9 cellular contexts compared by ENCODE assay signal in the genomic region with DNA sequence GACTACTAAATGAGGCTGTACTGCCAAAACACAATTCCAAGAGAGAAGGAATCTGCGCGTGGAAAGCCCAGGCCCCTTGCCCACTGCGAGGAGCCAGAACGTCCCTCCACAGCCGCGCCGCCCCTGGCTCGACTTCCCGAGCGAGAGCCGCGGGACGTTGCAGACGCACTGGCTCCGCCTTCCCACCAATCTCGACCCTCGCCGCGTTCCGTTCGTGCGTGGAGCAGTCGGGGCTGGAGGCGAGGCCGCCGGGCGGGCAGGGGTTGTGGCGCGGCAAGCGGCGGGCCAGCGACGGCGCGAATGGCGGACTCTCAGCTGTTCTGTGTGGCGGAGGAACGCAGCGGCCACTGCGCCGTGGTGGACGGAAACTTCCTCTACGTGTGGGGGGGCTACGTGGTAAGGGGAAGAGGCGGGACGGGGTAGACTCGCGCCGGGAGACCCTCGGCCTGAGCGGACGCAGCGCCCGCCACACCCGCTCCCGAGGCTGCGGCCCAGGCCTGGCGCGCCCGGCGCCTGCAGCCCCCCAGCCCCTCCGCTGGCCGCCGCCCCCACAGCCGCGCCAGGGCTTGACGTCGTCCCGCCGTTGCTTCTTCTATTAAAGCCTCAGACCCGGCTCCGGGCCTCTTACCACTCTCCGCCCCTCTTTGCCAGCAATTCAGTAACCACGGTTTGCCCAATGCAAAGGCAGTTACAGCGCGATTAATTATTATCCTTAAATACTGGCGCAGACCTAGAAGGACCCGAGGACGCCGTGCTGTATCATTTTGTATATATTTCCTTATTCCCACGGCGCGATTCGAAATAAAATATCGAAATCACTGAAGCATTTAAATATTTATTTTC. TPM values are rescaled to one million over a fixed set of nuclear protein-coding genes. Genes with fewer than 3 reads are reported as not detected.
DNase-seq lines count a peak whose midpoint lies in the region; ATAC-seq, FAIRE-seq and TF ChIP-seq lines count a peak whose summit lies in the region.
"Had no signal": no experiment of that assay in that cellular context is flagged by ENCODE, and none has a peak within 500 bp of the region (broad histone marks: within the 10 kb centered on the region; RNA-seq: fewer than 3 reads in every experiment).

A gene with protein sequence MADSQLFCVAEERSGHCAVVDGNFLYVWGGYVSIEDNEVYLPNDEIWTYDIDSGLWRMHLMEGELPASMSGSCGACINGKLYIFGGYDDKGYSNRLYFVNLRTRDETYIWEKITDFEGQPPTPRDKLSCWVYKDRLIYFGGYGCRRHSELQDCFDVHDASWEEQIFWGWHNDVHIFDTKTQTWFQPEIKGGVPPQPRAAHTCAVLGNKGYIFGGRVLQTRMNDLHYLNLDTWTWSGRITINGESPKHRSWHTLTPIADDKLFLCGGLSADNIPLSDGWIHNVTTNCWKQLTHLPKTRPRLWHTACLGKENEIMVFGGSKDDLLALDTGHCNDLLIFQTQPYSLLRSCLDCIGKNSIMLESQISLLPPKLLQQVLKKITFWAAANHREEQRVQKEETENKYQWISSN (plus strand): TSS at position 226 of the 843 bp plus-strand sequence. CDS start 75 bp downstream, at position 301.

- peak within 1 kb of the TSS; percentile 66 for H3K27ac Mint-ChIP-seq in activated CD4-positive, alpha-beta memory T cell treated with anti-CD3 and anti-CD28 coated beads, Interleukin-2, amount 10 ng/mL, durations not matched to agents 7 days and 5 days

- CTCF ChIA-PET in activated CD4-positive, alpha-beta memory T cell treated with anti-CD3 and anti-CD28 coated beads, Interleukin-2, amount 10 ng/mL, durations not matched to agents 7 days and 5 days (lab: Charles Lee): interaction anchor here (0.8 to 2.2 kb wide), 5 partner anchors 59 to 159 kb away, joined by 3 to 9 read pairs (median 5); partner anchors contain the start of genes KLHDC2 and NEMF

- intact Hi-C loops in lower lobe of right lung (cut with DNase I): no loop called here

- peak within 1 kb of the TSS; percentile 75 to 85 for H3K4me3 ChIP-seq in duodenal mucosa (ENCODE audit: low read depth in 1 of 2, low read length in 2 of 2)
- H3K4me3 ChIP-seq in lower lobe of right lung: peak within 1 kb of the TSS; percentile 74

- peak within 1 kb of the TSS; percentile 80 to 88 for H3K9ac ChIP-seq in duodenal mucosa (ENCODE audit: low read depth in 1 of 2, low read length in 2 of 2)
- H3K9ac ChIP-seq: KMS-11 had no signal

- H3K9me3 ChIP-seq in duodenal mucosa (ENCODE audit: control insufficient read depth in 1 of 2, low read length in 2 of 2): no peaks in the 10 kb centered on the region
- H3K9me3 ChIP-seq in lower lobe of right lung: no peaks in the 10 kb centered on the region

- peak; percentile 53 to 72 for DNase-seq in AML-193 (lab: John Stamatoyannopoulos, UW)
- DNase-seq in GM19239 (ENCODE audit: insufficient read length, low spot score): peak; percentile 63
- peak; percentile 55 for DNase-seq in NCI-H526 treated with DMSO at 0.1 percent for 48 hours (lab: John Stamatoyannopoulos, UW)
- peak; percentile 77 for DNase-seq in activated CD4-positive, alpha-beta memory T cell treated with anti-CD3 and anti-CD28 coated beads, Interleukin-2, amount 10 ng/mL, durations not matched to agents 7 days and 5 days
- DNase-seq in lower lobe of right lung: peak; percentile 91
- DNase-seq in stimulated activated CD4-positive, alpha-beta T cell treated with anti-CD3 and anti-CD28 coated beads, Interleukin-4, amount 100 ng/mL, for 48 hours (ENCODE audit: low read depth in 2 of 2): peak; percentile 59 to 66

- H3K9me3 Mint-ChIP-seq in activated CD4-positive, alpha-beta memory T cell treated with anti-CD3 and anti-CD28 coated beads, Interleukin-2, amount 10 ng/mL, durations not matched to agents 7 days and 5 days: no peaks in the 10 kb centered on the region

- POLR2A ChIA-PET in activated CD4-positive, alpha-beta memory T cell treated with anti-CD3 and anti-CD28 coated beads, Interleukin-2, amount 10 ng/mL, durations not matched to agents 7 days and 5 days (lab: Charles Lee): interaction anchor here (1.0 to 4.3 kb wide), 5 partner anchors 10 to 280 kb away, joined by 3 to 47 read pairs (median 7); partner anchors contain the start of genes KLHDC2, MGAT2 and RPL36AL

- H3K4me1 ChIP-seq in duodenal mucosa (ENCODE audit: control insufficient read depth in 1 of 2, insufficient read depth in 2 of 2, low read length in 2 of 2) (peaks cover 0 to 8% of the 10 kb centered on the region in 2 donors), lower lobe of right lung (peaks cover 23% of the 10 kb centered on the region)

- H3K4me3 Mint-ChIP-seq in activated CD4-positive, alpha-beta memory T cell treated with anti-CD3 and anti-CD28 coated beads, Interleukin-2, amount 10 ng/mL, durations not matched to agents 7 days and 5 days: peak within 1 kb of the TSS; percentile 72

- peaks cover 38% of the 10 kb centered on the region for H3K4me1 Mint-ChIP-seq in activated CD4-positive, alpha-beta memory T cell treated with anti-CD3 and anti-CD28 coated beads, Interleukin-2, amount 10 ng/mL, durations not matched to agents 7 days and 5 days

- no peak for TF ChIP-seq CTCF in lower lobe of right lung (IDR thresholded peaks at IDR 0.05)

- no peaks in the 10 kb centered on the region for H3K36me3 Mint-ChIP-seq in activated CD4-positive, alpha-beta memory T cell treated with anti-CD3 and anti-CD28 coated beads, Interleukin-2, amount 10 ng/mL, durations not matched to agents 7 days and 5 days (ENCODE audit: low read depth)

- peak; percentile 77 for FAIRE-seq in GM19239 (lab: Jason Lieb, UNC)

- H3K36me3 ChIP-seq in duodenal mucosa (ENCODE audit: control insufficient read depth in 1 of 2, insufficient read depth in 2 of 2, low read length in 2 of 2) (no peaks in the 10 kb centered on the region), lower lobe of right lung (no peaks in the 10 kb centered on the region)

- peak within 1 kb of the TSS; percentile 98 for H3K27ac ChIP-seq in duodenal mucosa (ENCODE audit: low read depth, low read length)
- H3K27ac ChIP-seq in lower lobe of right lung: peak within 1 kb of the TSS; percentile 98
- H3K27ac ChIP-seq: KMS-11 had no signal

- no peaks in the 10 kb centered on the region for H3K27me3 Mint-ChIP-seq in activated CD4-positive, alpha-beta memory T cell treated with anti-CD3 and anti-CD28 coated beads, Interleukin-2, amount 10 ng/mL, durations not matched to agents 7 days and 5 days

- H3K27me3 ChIP-seq in duodenal mucosa (ENCODE audit: control insufficient read depth in 1 of 2, insufficient read depth in 2 of 2, low read length in 2 of 2): no peaks in the 10 kb centered on the region
- H3K27me3 ChIP-seq in lower lobe of right lung (ENCODE audit: low read depth): no peaks in the 10 kb centered on the region

- ATAC-seq in HG03442 (IDR thresholded peaks at IDR 0.05; ENCODE audit: unreplicated experiment) (peak; percentile 61), lower lobe of right lung (peak; percentile 93 to 94)

RNA-seq across cellular contexts. Expression of the gene that starts here (rescaled TPM):
- 1 to 10 TPM; 2.4 to 2.6 TPM for total RNA-seq in activated CD4-positive, alpha-beta memory T cell treated with anti-CD3 and anti-CD28 coated beads, Interleukin-2, amount 10 ng/mL, durations not matched to agents 7 days and 5 days
- total RNA-seq in lower lobe of right lung: 7.4 TPM

Comparison
In these comparisons a context has a peak if more than half of its experiments do, and no peak if none do; other contexts are left out.
1. Peak in every context shown above with its lines: DNase-seq, ATAC-seq, H3K4me3 ChIP-seq and H3K27ac ChIP-seq.